27 cellular contexts compared by ENCODE assay signal in the genomic region with DNA sequence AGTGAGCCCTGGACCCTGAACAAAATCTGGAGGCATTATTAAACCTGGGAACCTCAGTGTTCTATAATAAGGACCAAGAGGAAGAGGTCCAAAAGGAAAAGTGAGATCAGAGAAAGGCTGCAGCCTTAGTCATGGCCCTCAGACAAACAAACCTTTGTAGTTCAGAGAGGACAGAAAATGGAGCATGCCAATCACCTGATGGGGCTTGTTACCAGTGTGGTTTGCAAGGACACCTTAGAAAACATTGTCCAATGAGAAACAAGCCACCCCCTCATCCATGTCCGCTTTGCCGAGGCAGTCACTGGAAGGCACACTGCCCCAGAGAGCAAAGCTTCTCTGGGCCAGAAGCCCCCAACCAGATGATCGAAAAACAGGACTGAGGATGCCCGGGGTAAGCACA.
"Had no signal": no experiment of that assay in that cellular context is flagged by ENCODE, and none has a peak within 500 bp of the region (broad histone marks: within the 10 kb centered on the region; RNA-seq: fewer than 3 reads in every experiment).

No MANE protein-coding gene starts in this region.

- H3K4me3 Mint-ChIP-seq: memory B cell; naive thymus-derived CD8-positive, alpha-beta T cell; nephron; neural crest cell; stimulated activated memory B cell treated with anti-CD40 and anti-IgM and Interleukin-4, amounts not matched to agents 10 μg/mL and 1 μg/mL and 100 μg/mL, for 72 hours; stimulated activated naive CD8-positive, alpha-beta T cell treated with anti-CD3 and anti-CD28 coated beads, Interleukin-15, amount 100 ng/mL, for 72 hours had no signal

- H3K27ac ChIP-seq: left ventricle myocardium inferior, pancreas, prostate gland, sigmoid colon, tibial nerve, upper lobe of left lung, vagina had no signal

- H3K9me3 ChIP-seq: pancreas, prostate gland, upper lobe of left lung, vagina had no signal

- FAIRE-seq: kidney, pancreas, small intestine had no signal

- H3K36me3 Mint-ChIP-seq: memory B cell; naive thymus-derived CD8-positive, alpha-beta T cell; stimulated activated memory B cell treated with anti-CD40 and anti-IgM and Interleukin-4, amounts not matched to agents 10 μg/mL and 1 μg/mL and 100 μg/mL, for 72 hours had no signal

- H3K4me3 ChIP-seq: left ventricle myocardium inferior, lung, pancreas, prostate gland, sigmoid colon, tibial nerve, upper lobe of left lung, vagina had no signal

- H3K27ac Mint-ChIP-seq: memory B cell; naive thymus-derived CD8-positive, alpha-beta T cell; nephron; stimulated activated memory B cell treated with anti-CD40 and anti-IgM and Interleukin-4, amounts not matched to agents 10 μg/mL and 1 μg/mL and 100 μg/mL, for 72 hours; stimulated activated naive CD8-positive, alpha-beta T cell treated with anti-CD3 and anti-CD28 coated beads, Interleukin-15, amount 100 ng/mL, for 72 hours had no signal

- DNase-seq: hippocampal formation; kidney; left ventricle myocardium inferior; naive thymus-derived CD8-positive, alpha-beta T cell; nucleus accumbens; pancreas; posterior cingulate gyrus; retina; right cardiac atrium; sigmoid colon; small intestine; stimulated activated CD4-positive, alpha-beta T cell treated with anti-CD3 and anti-CD28 coated beads, Interleukin-1b, Interleukin-23, amount 100 ng/mL, for 48 hours; stimulated activated CD4-positive, alpha-beta T cell treated with anti-CD3 and anti-CD28 coated beads, Interleukin-2, amount 100 ng/mL, for 48 hours; stimulated activated CD4-positive, alpha-beta T cell treated with anti-CD3 and anti-CD28 coated beads, Interleukin-4, amount 100 ng/mL, for 4 hours; stimulated activated CD8-positive, alpha-beta memory T cell treated with anti-CD3 and anti-CD28 coated beads, Interleukin-4, amount 100 ng/mL, for 48 hours; stimulated activated naive CD4-positive, alpha-beta T cell treated with Interleukin-2 at 50 U/mL for 16 hours; stimulated activated naive CD8-positive, alpha-beta T cell treated with anti-CD3 and anti-CD28 coated beads, Interleukin-15, amount 100 ng/mL, for 72 hours; substantia nigra; upper lobe of left lung had no signal

- H3K27me3 Mint-ChIP-seq: memory B cell; naive thymus-derived CD8-positive, alpha-beta T cell; stimulated activated memory B cell treated with anti-CD40 and anti-IgM and Interleukin-4, amounts not matched to agents 10 μg/mL and 1 μg/mL and 100 μg/mL, for 72 hours; stimulated activated naive CD8-positive, alpha-beta T cell treated with anti-CD3 and anti-CD28 coated beads, Interleukin-15, amount 100 ng/mL, for 72 hours had no signal

- H3K4me1 ChIP-seq: left ventricle myocardium inferior, pancreas, prostate gland, sigmoid colon, tibial nerve, upper lobe of left lung, vagina had no signal

- ATAC-seq: naive thymus-derived CD8-positive, alpha-beta T cell; pancreas; right cardiac atrium; stimulated activated memory B cell treated with anti-CD40 and anti-IgM and Interleukin-4, amounts not matched to agents 10 μg/mL and 1 μg/mL and 100 μg/mL, for 72 hours; stimulated activated naive CD8-positive, alpha-beta T cell treated with anti-CD3 and anti-CD28 coated beads, Interleukin-15, amount 100 ng/mL, for 72 hours had no signal

- H3K9me3 Mint-ChIP-seq: stimulated activated memory B cell treated with anti-CD40 and anti-IgM and Interleukin-4, amounts not matched to agents 10 μg/mL and 1 μg/mL and 100 μg/mL, for 72 hours had no signal

- H3K27me3 ChIP-seq: pancreas, sigmoid colon, tibial nerve, upper lobe of left lung, vagina had no signal

- H3K36me3 ChIP-seq: left ventricle myocardium inferior, pancreas, prostate gland, sigmoid colon, tibial nerve, upper lobe of left lung, vagina had no signal

- H3K4me1 Mint-ChIP-seq: memory B cell; naive thymus-derived CD8-positive, alpha-beta T cell; neural crest cell; stimulated activated memory B cell treated with anti-CD40 and anti-IgM and Interleukin-4, amounts not matched to agents 10 μg/mL and 1 μg/mL and 100 μg/mL, for 72 hours; stimulated activated naive CD8-positive, alpha-beta T cell treated with anti-CD3 and anti-CD28 coated beads, Interleukin-15, amount 100 ng/mL, for 72 hours had no signal
